In the genomic region with DNA sequence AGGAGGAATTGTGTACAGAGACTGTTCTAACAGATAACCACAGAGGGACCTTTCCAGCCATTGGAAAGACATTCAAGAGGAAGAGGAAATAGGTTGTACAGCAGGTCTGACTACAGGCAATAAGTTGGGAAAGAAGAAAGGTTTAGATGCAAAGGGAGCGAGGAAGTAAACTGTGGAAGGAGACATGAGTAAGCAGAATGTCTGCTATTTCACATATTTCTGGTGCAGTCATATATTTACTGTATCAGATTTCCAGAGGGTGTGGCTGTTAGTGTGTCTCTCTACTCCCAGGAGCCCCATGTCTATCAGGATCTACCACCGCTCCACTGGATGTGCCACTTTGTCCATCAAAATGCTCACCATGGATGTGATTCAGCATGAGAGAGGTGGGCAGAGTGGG, we compare ENCODE assay signal across 17 cellular contexts. TPM values are rescaled to one million over a fixed set of nuclear protein-coding genes. Genes with fewer than 3 reads are reported as not detected.
DNase-seq lines count a peak whose midpoint lies in the region; ATAC-seq, FAIRE-seq and TF ChIP-seq lines count a peak whose summit lies in the region.
"Had no signal": no experiment of that assay in that cellular context is flagged by ENCODE, and none has a peak within 500 bp of the region (broad histone marks: within the 10 kb centered on the region; RNA-seq: fewer than 3 reads in every experiment).

No MANE protein-coding gene starts in this region.

- H3K4me3 Mint-ChIP-seq in stimulated activated naive B cell treated with anti-CD40 and anti-IgM and Interleukin-4, amounts not matched to agents 10 μg/mL and 1 μg/mL and 100 μg/mL, for 72 hours = no peak overlapping the region

- H2AFZ ChIP-seq in GM23248 = peak overlapping the region; percentile 19; the same call in 1 of the 2 replicates

- H3K27ac ChIP-seq in A549 = peak overlapping the region; percentile 37 to 68; a peak in 5 of 6 replicates
- peak overlapping the region; percentile 59 for H3K27ac ChIP-seq in GM23248
- H3K27ac ChIP-seq: BLaER1, dorsolateral prefrontal cortex, heart left ventricle, psoas muscle, transverse colon had no signal

- H3K9me2 ChIP-seq in GM23248 (ENCODE audit: insufficient read depth) = no peaks in the 10 kb centered on the region

- H4K20me1 ChIP-seq in GM23248 (ENCODE audit: insufficient read depth) = no peaks in the 10 kb centered on the region
- H4K20me1 ChIP-seq: BLaER1 had no signal

- no peak for TF ChIP-seq RAD21 in A549 (conservative IDR thresholded peaks at IDR 0.05 in 1 of 2, IDR thresholded peaks at IDR 0.05 in 1 of 2)

- peaks cover 28% of the 10 kb centered on the region for H3F3A ChIP-seq in GM23248 (ENCODE audit: insufficient read depth)

- peak; percentile 66 to 81 for ATAC-seq in A549
- ATAC-seq in HG03196 (IDR thresholded peaks at IDR 0.05; ENCODE audit: unreplicated experiment) = no peak
- no peak for ATAC-seq in stimulated activated naive B cell treated with anti-CD40 and anti-IgM and Interleukin-4, amounts not matched to agents 10 μg/mL and 1 μg/mL and 100 μg/mL, for 72 hours (replicated peaks)
- ATAC-seq: heart left ventricle, psoas muscle had no signal

- CTCF ChIA-PET in A549 (lab: Yijun Ruan, JAX) = no interaction called here

- in situ Hi-C loops in GM23248 (cut with MboI) = no loop called here

- H3K4me1 Mint-ChIP-seq in stimulated activated naive B cell treated with anti-CD40 and anti-IgM and Interleukin-4, amounts not matched to agents 10 μg/mL and 1 μg/mL and 100 μg/mL, for 72 hours = peaks cover 0 to 5% of the 10 kb centered on the region in 2 donors

- no peak for TF ChIP-seq EP300 in A549 (IDR thresholded peaks at IDR 0.05)

- H3K4me3 ChIP-seq in A549 (no peak overlapping the region), GM23248 (no peak overlapping the region), adipocyte (ENCODE audit: low read length) (no peak overlapping the region), fibroblast of pulmonary artery (replicated peaks; ENCODE audit: low read depth, low read length) (no peak overlapping the region)
- H3K4me3 ChIP-seq: BLaER1, dorsolateral prefrontal cortex, heart left ventricle, psoas muscle, transverse colon had no signal

- TF ChIP-seq POLR2A in A549 (IDR thresholded peaks at IDR 0.05; ENCODE audit: low read length) = no peak

- no peaks in the 10 kb centered on the region for H3K9me3 ChIP-seq in A549
- no peaks in the 10 kb centered on the region for H3K9me3 ChIP-seq in GM23248 (ENCODE audit: low read depth)
- no peaks in the 10 kb centered on the region for H3K9me3 ChIP-seq in adipocyte (ENCODE audit: control insufficient read depth, low read length)
- H3K9me3 ChIP-seq: BLaER1, heart left ventricle, psoas muscle, transverse colon had no signal

- POLR2A ChIA-PET in A549 (lab: Yijun Ruan, JAX) = no interaction called here

- no peaks in the 10 kb centered on the region for H3K79me2 ChIP-seq in GM23248 (ENCODE audit: insufficient read depth)

- H3K9ac ChIP-seq in GM23248 (no peak overlapping the region), adipocyte (ENCODE audit: low read length) (no peak overlapping the region)
- H3K9ac ChIP-seq: BLaER1 had no signal

- H3K27me3 ChIP-seq in GM23248 (replicated peaks; ENCODE audit: insufficient read depth) (no peaks in the 10 kb centered on the region), adipocyte (replicated peaks; ENCODE audit: control insufficient read depth, insufficient read depth, low read length) (no peaks in the 10 kb centered on the region)
- H3K27me3 ChIP-seq: BLaER1, dorsolateral prefrontal cortex, heart left ventricle, transverse colon had no signal

- 69% methylated on average over 2 of the region's 2 CpGs for WGBS in A549 (ENCODE audit: missing lambda C conversion rate)
- 81 to 93% methylated on average over 2 of the region's 2 CpGs for WGBS in GM23248 (ENCODE audit: low coverage in 1 of 2, low lambda C conversion rate in 2 of 2, missing lambda C conversion rate in 2 of 2), 2 experiments

- H3K4me1 ChIP-seq in A549 (peaks cover 22% of the 10 kb centered on the region), GM23248 (ENCODE audit: insufficient read depth) (peaks cover 14% of the 10 kb centered on the region), adipocyte (ENCODE audit: control insufficient read depth, insufficient read depth, low read length) (peaks cover 12% of the 10 kb centered on the region)
- H3K4me1 ChIP-seq: BLaER1, heart left ventricle, transverse colon had no signal

- H3K36me3 ChIP-seq in GM23248 (ENCODE audit: low read depth) (peaks cover 20% of the 10 kb centered on the region), adipocyte (ENCODE audit: control insufficient read depth, insufficient read depth, low read length, severe bottlenecking) (peaks cover 29% of the 10 kb centered on the region)

- peak overlapping the region; percentile 56 for H3K4me2 ChIP-seq in A549
- peak overlapping the region; percentile 14 for H3K4me2 ChIP-seq in GM23248 (ENCODE audit: unreplicated experiment)
- H3K4me2 ChIP-seq: BLaER1 had no signal

- no peaks in the 10 kb centered on the region for H3K9me3 Mint-ChIP-seq in stimulated activated naive B cell treated with anti-CD40 and anti-IgM and Interleukin-4, amounts not matched to agents 10 μg/mL and 1 μg/mL and 100 μg/mL, for 72 hours

- TF ChIP-seq CTCF in A549 (IDR thresholded peaks at IDR 0.05) = no peak
- no peak for TF ChIP-seq CTCF in fibroblast of pulmonary artery (IDR thresholded peaks at IDR 0.05; ENCODE audit: low read length, missing control alignments)

- H3K27ac Mint-ChIP-seq in stimulated activated naive B cell treated with anti-CD40 and anti-IgM and Interleukin-4, amounts not matched to agents 10 μg/mL and 1 μg/mL and 100 μg/mL, for 72 hours = no peak overlapping the region

- no peak for FAIRE-seq in A549 (lab: Jason Lieb, UNC)

- DNase-seq in A549 (ENCODE audit: low read depth in 1 of 2, low spot score in 1 of 2) = peak in 1 of 2 experiments; percentile 38
- peak; percentile 62 for DNase-seq in GM23248
- peak; percentile 68 for DNase-seq in adipocyte (ENCODE audit: low read depth)
- DNase-seq in fibroblast of pulmonary artery (ENCODE audit: low read depth) = peak; percentile 8
- DNase-seq in ecto neural progenitor cell (ENCODE audit: low spot score) = no peak
- DNase-seq in stimulated activated naive B cell treated with anti-CD40 and anti-IgM and Interleukin-4, amounts not matched to agents 10 μg/mL and 1 μg/mL and 100 μg/mL, for 72 hours = no peak
- no peak for DNase-seq in NCI-H146 treated with DMSO at 0.1 percent for 48 hours (lab: John Stamatoyannopoulos, UW; ENCODE audit: unreplicated experiment)
- DNase-seq: activated CD4-positive, alpha-beta T cell treated with anti-CD3 and anti-CD28 coated beads for 1 hour; dorsolateral prefrontal cortex; heart left ventricle; NCI-H1694 treated with DMSO at 0.1 percent for 48 hours; NCI-H82; psoas muscle; T-helper 2 cell; transverse colon had no signal

- H3K27me3 Mint-ChIP-seq in stimulated activated naive B cell treated with anti-CD40 and anti-IgM and Interleukin-4, amounts not matched to agents 10 μg/mL and 1 μg/mL and 100 μg/mL, for 72 hours = no peaks in the 10 kb centered on the region

- peaks cover 13 to 23% of the 10 kb centered on the region in 2 donors for H3K36me3 Mint-ChIP-seq in stimulated activated naive B cell treated with anti-CD40 and anti-IgM and Interleukin-4, amounts not matched to agents 10 μg/mL and 1 μg/mL and 100 μg/mL, for 72 hours

TF ChIP-seq in A549, 52 proteins besides CTCF, POLR2A, EP300 and RAD21:
- peak; percentile 24 for TF ChIP-seq MAFK (IDR thresholded peaks at IDR 0.05; ENCODE audit: partially characterized antibody)
- no peak for TF ChIP-seq TFCP2L1 (CRISPR knock-in tag; IDR thresholded peaks at IDR 0.05)
- no peak for TF ChIP-seq RFX5 (IDR thresholded peaks at IDR 0.05)

RNA-seq across cellular contexts. Expression of a gene that starts 25.9 kb away (rescaled TPM):
- polyA plus RNA-seq in A549 (2011; rRNA removed) = 20.3 and 24.8 TPM in 2 replicates
- polyA plus RNA-seq in A549 (2012; cell fraction: cytosol; rRNA removed) = 11.3 and 12.4 TPM in 2 replicates
- 14.6 and 17.0 TPM in 2 replicates for polyA plus RNA-seq in A549 (2012; cell fraction: nucleus; rRNA removed)
- polyA plus RNA-seq in A549 (2017; fragmentation: RNase III; extraction: RNeasy Plus Mini Kit Qiagen cat#74134 plus additional on column Dnase treatment) = 21.8 to 22.6 TPM (median 22.6 TPM) in 3 replicates
- 8.1 and 13.0 TPM in 2 replicates for polyA minus RNA-seq in A549 (2011; rRNA and poly(A)+ RNA removed)
- 15.4 and 18.0 TPM in 2 replicates for total RNA-seq in GM23248 (2014; rRNA removed; shearing (Covaris generic))
- 21.3 and 23.5 TPM in 2 replicates for polyA plus RNA-seq in GM23248 (2016; fragmentation: Nextera tagmentation; extraction: Ambion mirVana)

Comparison
In these comparisons a context has a peak if more than half of its experiments do, and no peak if none do; other contexts are left out.
1. ATAC-seq: peak in A549 (2 of 2); none in HG03196 (single experiment) and stimulated activated naive B cell treated with anti-CD40 and anti-IgM and Interleukin-4, amounts not matched to agents 10 μg/mL and 1 μg/mL and 100 μg/mL, for 72 hours (0 of 2).
2. DNase-seq: peak in GM23248 (single experiment), adipocyte (single experiment) and fibroblast of pulmonary artery (single experiment); none in ecto neural progenitor cell (single experiment), stimulated activated naive B cell treated with anti-CD40 and anti-IgM and Interleukin-4, amounts not matched to agents 10 μg/mL and 1 μg/mL and 100 μg/mL, for 72 hours (single experiment) and NCI-H146 treated with DMSO at 0.1 percent for 48 hours (single experiment).